22 cellular contexts compared by ENCODE assay signal in the genomic region with DNA sequence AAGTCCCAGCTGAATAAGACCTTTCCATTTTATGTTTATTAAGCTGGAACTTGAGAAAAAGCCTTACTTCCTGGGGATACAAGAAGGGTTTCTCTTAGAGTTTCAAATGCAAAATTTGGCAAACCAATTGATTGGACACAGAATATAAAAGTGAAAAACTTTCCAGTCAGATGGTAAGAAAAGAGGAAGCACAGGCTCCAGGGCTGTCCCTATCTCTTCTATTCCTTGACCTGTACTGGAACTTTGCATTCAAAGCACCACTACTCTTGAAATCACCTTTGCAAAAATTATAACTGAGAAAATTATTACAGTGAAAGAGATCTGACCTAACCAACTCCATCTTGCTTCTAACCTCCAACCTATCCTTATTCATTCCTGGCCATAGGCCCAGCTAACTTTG. TPM values are rescaled to one million over a fixed set of nuclear protein-coding genes. Genes with fewer than 3 reads are reported as not detected.
"Had no signal": no experiment of that assay in that cellular context is flagged by ENCODE, and none has a peak within 500 bp of the region (broad histone marks: within the 10 kb centered on the region; RNA-seq: fewer than 3 reads in every experiment).

No MANE protein-coding gene starts in this region.

- H3K36me3 ChIP-seq: gastrocnemius medialis, lower lobe of right lung, ovary, sigmoid colon, tibial artery had no signal

- H3K27me3 Mint-ChIP-seq: type B pancreatic cell had no signal

- H3K9me3 Mint-ChIP-seq: memory B cell; natural killer cell; stimulated activated effector memory CD8-positive, alpha-beta T cell treated with anti-CD3 and anti-CD28 coated beads, Interleukin-12 subunit alpha, Interleukin-12 subunit beta, amount 100 ng/mL, for 72 hours; type B pancreatic cell had no signal

- DNase-seq: cortex of kidney; effector CD4-positive, alpha-beta T cell; foreskin fibroblast; gastrocnemius medialis; left ventricle myocardium superior; lower lobe of right lung; natural killer cell; occipital lobe; ovary; posterior cingulate gyrus; psoas muscle; right cardiac atrium; sigmoid colon; stimulated activated CD4-positive, alpha-beta T cell treated with anti-CD3 and anti-CD28 coated beads, Interleukin-2, amount 100 ng/mL, for 24 hours; stimulated activated CD4-positive, alpha-beta T cell treated with anti-CD3 and anti-CD28 coated beads, Interleukin-4, amount 100 ng/mL, for 24 hours; stimulated activated naive CD8-positive, alpha-beta T cell treated with anti-CD3 and anti-CD28 coated beads, Interleukin-15, Interleukin-2, amounts not matched to agents 100 U/mL and 50 U/mL, for 24 hours; substantia nigra; testis; tibial artery had no signal

- H3K9me3 ChIP-seq: gastrocnemius medialis, lower lobe of right lung, ovary, psoas muscle, sigmoid colon, testis, tibial artery had no signal

- H3K27ac Mint-ChIP-seq: memory B cell; natural killer cell; stimulated activated effector memory CD8-positive, alpha-beta T cell treated with anti-CD3 and anti-CD28 coated beads, Interleukin-12 subunit alpha, Interleukin-12 subunit beta, amount 100 ng/mL, for 72 hours; type B pancreatic cell had no signal

- H3K36me3 Mint-ChIP-seq: memory B cell; natural killer cell; stimulated activated effector memory CD8-positive, alpha-beta T cell treated with anti-CD3 and anti-CD28 coated beads, Interleukin-12 subunit alpha, Interleukin-12 subunit beta, amount 100 ng/mL, for 72 hours; type B pancreatic cell had no signal

- H3K27me3 ChIP-seq: gastrocnemius medialis, ovary, sigmoid colon, testis, tibial artery had no signal

- H3K4me1 Mint-ChIP-seq: memory B cell; natural killer cell; stimulated activated effector memory CD8-positive, alpha-beta T cell treated with anti-CD3 and anti-CD28 coated beads, Interleukin-12 subunit alpha, Interleukin-12 subunit beta, amount 100 ng/mL, for 72 hours had no signal

- H3K4me1 ChIP-seq: gastrocnemius medialis, lower lobe of right lung, psoas muscle, sigmoid colon, testis, tibial artery had no signal

- H3K4me3 Mint-ChIP-seq: memory B cell; natural killer cell; stimulated activated effector memory CD8-positive, alpha-beta T cell treated with anti-CD3 and anti-CD28 coated beads, Interleukin-12 subunit alpha, Interleukin-12 subunit beta, amount 100 ng/mL, for 72 hours; type B pancreatic cell had no signal

- H3K27ac ChIP-seq: gastrocnemius medialis, lower lobe of right lung, ovary, psoas muscle, sigmoid colon, testis, tibial artery had no signal

- H3K4me3 ChIP-seq: gastrocnemius medialis, lower lobe of right lung, ovary, psoas muscle, sigmoid colon, testis, tibial artery had no signal

RNA-seq across cellular contexts. Expression of gene PROM1, which starts 11.7 kb away (rescaled TPM):
- total RNA-seq: natural killer cell had no signal
